ENCODE assay signal across 22 cellular contexts in genomic region chr9:98370976-98371315, GRCh38.
DNase-seq lines count a peak whose midpoint lies in the region; ATAC-seq, FAIRE-seq and TF ChIP-seq lines count a peak whose summit lies in the region.
"Had no signal": no experiment of that assay in that cellular context is flagged by ENCODE, and none has a peak within 500 bp of the region (broad histone marks: within the 10 kb centered on the region; RNA-seq: fewer than 3 reads in every experiment).

No MANE protein-coding gene starts in this region.

- no peak overlapping the region for H3K4me3 Mint-ChIP-seq in H9
- H3K4me3 Mint-ChIP-seq: B cell; CD4-positive, CD25-positive, alpha-beta regulatory T cell; CD8-positive, alpha-beta T cell; HFFc6 had no signal

- ATAC-seq in upper lobe of right lung (no peak), GM18858 (IDR thresholded peaks at IDR 0.05; ENCODE audit: unreplicated experiment) (no peak)
- ATAC-seq: CD8-positive, alpha-beta T cell; GM12878 had no signal

- no peak overlapping the region for H4K8ac ChIP-seq in H9 (replicated peaks; ENCODE audit: insufficient read length, low read depth, low read length)
- peak overlapping the region; percentile 45; the same call in 1 of the 2 replicates for H4K8ac ChIP-seq in H1 (ENCODE audit: extremely low read depth, insufficient read depth, low read length)

- no peak overlapping the region for H3K4me3 ChIP-seq in H1 (ENCODE audit: extremely low read depth in 1 of 4, insufficient read depth in 2 of 4, low read depth in 3 of 4, low read length in 4 of 4)
- H3K4me3 ChIP-seq in upper lobe of right lung, result no peak overlapping the region
- H3K4me3 ChIP-seq: BLaER1, GM12878, GM23248, HAP-1 had no signal

- H3K23ac ChIP-seq in H9 (ENCODE audit: insufficient read length, low read depth, low read length) (no peak overlapping the region), H1 (ENCODE audit: insufficient read length) (no peak overlapping the region)

- H3K4ac ChIP-seq in H9 (ENCODE audit: low read depth, low read length) (no peak overlapping the region), H1 (replicated peaks; ENCODE audit: insufficient read length, low read depth, low read length) (no peak overlapping the region)

- CTCF ChIA-PET in H1 (lab: Charles Lee; ENCODE audit: partially characterized antibody), result interaction anchor here (1.2 kb wide), 1 partner anchor 10 kb away, joined by 3 read pairs; no protein-coding TSS in a partner anchor

- no peaks in the 10 kb centered on the region for H3K79me1 ChIP-seq in H9 (ENCODE audit: insufficient read depth, low read depth, low read length, poor library complexity, severe bottlenecking)
- H3K79me1 ChIP-seq in H1 (ENCODE audit: low read depth, low read length), result no peaks in the 10 kb centered on the region

- H2BK20ac ChIP-seq in H9 (ENCODE audit: low read depth, low read length, poor library complexity, severe bottlenecking), result no peak overlapping the region
- no peak overlapping the region for H2BK20ac ChIP-seq in H1 (ENCODE audit: low read length)

- no peak overlapping the region; the same call in 1 of the 2 replicates for H3K14ac ChIP-seq in H9 (ENCODE audit: insufficient read depth, low read length)
- no peak overlapping the region for H3K14ac ChIP-seq in H1 (ENCODE audit: insufficient read length)

- H4K20me1 ChIP-seq in H9 (ENCODE audit: control insufficient read depth, insufficient read depth, insufficient read length) (no peaks in the 10 kb centered on the region), H1 (replicated peaks in 1 of 2; ENCODE audit: control insufficient read depth in 1 of 2, insufficient read depth in 2 of 2, low read length in 2 of 2) (no peaks in the 10 kb centered on the region)
- H4K20me1 ChIP-seq: BLaER1 had no signal

- H2AK5ac ChIP-seq in H9 (ENCODE audit: insufficient read length, low read length), result no peak overlapping the region
- H2AK5ac ChIP-seq in H1 (ENCODE audit: low read depth, low read length), result no peak overlapping the region

- H3K4me2 ChIP-seq in H9 (ENCODE audit: insufficient read depth, insufficient read length, low read length) (no peak overlapping the region), H1 (ENCODE audit: insufficient read depth in 1 of 2, low read depth in 2 of 2, low read length in 2 of 2) (no peak overlapping the region)
- H3K4me2 ChIP-seq: BLaER1 had no signal

- H2AFZ ChIP-seq in H9 (ENCODE audit: low read length) (no peak overlapping the region), H1 (ENCODE audit: low read length) (no peak overlapping the region)
- H2AFZ ChIP-seq: GM23248 had no signal

- no peak for TF ChIP-seq POLR2A in H1 (IDR thresholded peaks at IDR 0.05; ENCODE audit: control extremely low read depth in 1 of 2, low read depth in 2 of 2, low read length in 2 of 2)

- WGBS in H9 (ENCODE audit: extremely low coverage, insufficient read length, low lambda C conversion rate), result no CpG with 5 or more reads among the region's 4 CpGs
- WGBS in H1 (ENCODE audit: extremely low coverage in 1 of 2, insufficient coverage in 1 of 2, insufficient read length in 1 of 2, insufficient replicate concordance in 2 of 2, low coverage in 1 of 2, low lambda C conversion rate in 2 of 2, missing lambda C conversion rate in 1 of 2), 2 experiments, result 80% methylated on average over 4 of the region's 4 CpGs; no CpG with 5 or more reads in 1 of the 2 experiments

- intact Hi-C loops in upper lobe of right lung (cut with DNase I), result no loop called here

- H3K27ac Mint-ChIP-seq in H9, result peak overlapping the region in 2 of 3 experiments; percentile 41 to 46; a peak in 3 of 7 replicates
- H3K27ac Mint-ChIP-seq: B cell; CD4-positive, CD25-positive, alpha-beta regulatory T cell; CD8-positive, alpha-beta T cell; HFFc6 had no signal

- H2BK15ac ChIP-seq in H9 (ENCODE audit: low read depth, low read length), result no peak overlapping the region
- no peak overlapping the region for H2BK15ac ChIP-seq in H1 (ENCODE audit: low read length)

- no peak overlapping the region for H2BK120ac ChIP-seq in H9 (ENCODE audit: low read depth, low read length, poor library complexity, severe bottlenecking)
- H2BK120ac ChIP-seq in H1 (replicated peaks; ENCODE audit: low read depth, low read length), result no peak overlapping the region

- TF ChIP-seq CTCF in H9 (conservative IDR thresholded peaks at IDR 0.05) (no peak), H1 (IDR thresholded peaks at IDR 0.05; ENCODE audit: control extremely low read depth in 1 of 3, insufficient read depth in 1 of 3, low read depth in 1 of 3, low read length in 3 of 3) (no peak), upper lobe of right lung (IDR thresholded peaks at IDR 0.05) (no peak)

- H3K4me1 ChIP-seq in H9 (ENCODE audit: insufficient read depth, low read length), result peaks cover 3% of the 10 kb centered on the region; the same call in 1 of the 2 replicates
- H3K4me1 ChIP-seq in H1 (replicated peaks in 1 of 4; ENCODE audit: control insufficient read depth in 3 of 4, insufficient read depth in 4 of 4, low read length in 3 of 4), result no peaks in the 10 kb centered on the region; a peak in 2 of 7 replicates
- H3K4me1 ChIP-seq in upper lobe of right lung, result no peaks in the 10 kb centered on the region
- H3K4me1 ChIP-seq: HAP-1 had no signal

- no peak for FAIRE-seq in H1 (lab: Jason Lieb, UNC)
- FAIRE-seq: D721Med, G401.6, GM12878, GM19239 had no signal

- H3K18ac ChIP-seq in H9 (ENCODE audit: insufficient read length, low read depth, low read length) (no peak overlapping the region), H1 (ENCODE audit: extremely low read depth, low read length) (no peak overlapping the region)

- H3K9ac ChIP-seq in H9 (ENCODE audit: extremely low read depth, insufficient read length, low read length), result no peak overlapping the region
- H3K9ac ChIP-seq in H1 (replicated peaks in 1 of 4; ENCODE audit: extremely low read depth in 1 of 4, low read depth in 3 of 4, low read length in 3 of 4), result no peak overlapping the region
- H3K9ac ChIP-seq: BLaER1, GM23248 had no signal

- no peak for TF ChIP-seq RAD21 in H1 (IDR thresholded peaks at IDR 0.05 in 1 of 2, conservative IDR thresholded peaks at IDR 0.05 in 1 of 2; ENCODE audit: low read depth in 2 of 2, low read length in 2 of 2)

- no peak overlapping the region for H2BK12ac ChIP-seq in H9 (ENCODE audit: insufficient read length, low read depth, low read length)
- H2BK12ac ChIP-seq in H1 (ENCODE audit: low read depth, low read length), result no peak overlapping the region

- no peak for TF ChIP-seq EP300 in H1 (IDR thresholded peaks at IDR 0.05; ENCODE audit: borderline replicate concordance in 1 of 2, low read depth in 2 of 2, low read length in 2 of 2)

- H4K5ac ChIP-seq in H9 (ENCODE audit: insufficient read length, low read depth, low read length), result no peak overlapping the region
- no peak overlapping the region for H4K5ac ChIP-seq in H1 (ENCODE audit: insufficient read length, low read depth, low read length)

- H2BK5ac ChIP-seq in H9 (ENCODE audit: insufficient read length, low read length) (no peak overlapping the region), H1 (ENCODE audit: low read depth, low read length) (no peak overlapping the region)

- H3K27me3 Mint-ChIP-seq in H9 (ENCODE audit: low read depth), result no peaks in the 10 kb centered on the region; the same call in 1 of the 2 replicates
- H3K27me3 Mint-ChIP-seq: CD4-positive, CD25-positive, alpha-beta regulatory T cell had no signal

- H3K23me2 ChIP-seq in H9 (ENCODE audit: insufficient read length, low read depth, low read length, poor library complexity, severe bottlenecking) (no peaks in the 10 kb centered on the region), H1 (ENCODE audit: low read depth, low read length) (peaks cover 2% of the 10 kb centered on the region; the same call in 1 of the 2 replicates)

- H3T11ph ChIP-seq in H9 (ENCODE audit: low read length), result no peak overlapping the region

- POLR2A ChIA-PET in H1 (lab: Charles Lee; ENCODE audit: partially characterized antibody), result no interaction called here

- no peaks in the 10 kb centered on the region for H3K36me3 ChIP-seq in H1 (ENCODE audit: control insufficient read depth in 2 of 4, insufficient read depth in 4 of 4, low read length in 3 of 4)
- no peaks in the 10 kb centered on the region for H3K36me3 ChIP-seq in upper lobe of right lung
- H3K36me3 ChIP-seq: BLaER1, HAP-1 had no signal

- H3K56ac ChIP-seq in H9 (ENCODE audit: insufficient read length, low read depth, low read length) (no peak overlapping the region), H1 (replicated peaks; ENCODE audit: insufficient read length, low read depth, low read length) (no peak overlapping the region)

- H4K91ac ChIP-seq in H9 (ENCODE audit: insufficient read length, low read depth, low read length) (no peak overlapping the region), H1 (replicated peaks; ENCODE audit: insufficient read length, low read length) (no peak overlapping the region)

- H3K9me3 ChIP-seq in H9 (ENCODE audit: control insufficient read depth, low read depth, low read length) (peaks cover 1% of the 10 kb centered on the region), H1 (ENCODE audit: insufficient read depth in 2 of 2, low read depth in 1 of 2, low read length in 1 of 2) (peaks cover 1 to 8% of the 10 kb centered on the region in 2 experiments; a peak in 3 of 4 replicates), upper lobe of right lung (peaks cover 4% of the 10 kb centered on the region)
- H3K9me3 ChIP-seq: Caco-2, HAP-1 had no signal

- peaks cover 5 to 8% of the 10 kb centered on the region in 2 experiments; a peak in 4 of 5 replicates for H3K9me3 Mint-ChIP-seq in H9

- peak; percentile 10 for DNase-seq in D341Med (ENCODE audit: low spot score)
- DNase-seq in H9, result no peak
- no peak for DNase-seq in H1 (ENCODE audit: low read depth in 1 of 2, low spot score in 2 of 2)
- DNase-seq in upper lobe of right lung, result peak; percentile 42
- DNase-seq in iPS-NIHi11 (ENCODE audit: low spot score), result no peak
- no peak for DNase-seq in iPS-NIHi7 (ENCODE audit: extremely low spot score)
- DNase-seq: Caco-2; CD4-positive, CD25-positive, alpha-beta regulatory T cell; CD8-positive, alpha-beta T cell; DMS53; DMS79 treated with DMSO at 0.1 percent for 48 hours; GM23248; HFFc6 had no signal

- H3K27ac ChIP-seq in H9 (ENCODE audit: insufficient read length, low read depth, low read length) (no peak overlapping the region), H1 (ENCODE audit: low read depth, low read length) (no peak overlapping the region), upper lobe of right lung (no peak overlapping the region)
- H3K27ac ChIP-seq: BLaER1, C4-2B, GM23248 had no signal

- peaks cover 0 to 2% (median under 1%) of the 10 kb centered on the region in 3 experiments; a peak in 2 of 7 replicates for H3K36me3 Mint-ChIP-seq in H9 (ENCODE audit: insufficient read depth in 1 of 3, low read depth in 3 of 3)
- H3K36me3 Mint-ChIP-seq: CD4-positive, CD25-positive, alpha-beta regulatory T cell; CD8-positive, alpha-beta T cell had no signal

- H3K27me3 ChIP-seq in H9 (ENCODE audit: insufficient read depth, low read length) (no peaks in the 10 kb centered on the region), H1 (replicated peaks in 1 of 4; ENCODE audit: control insufficient read depth in 3 of 4, extremely low read depth in 1 of 4, insufficient read depth in 3 of 4, low read length in 3 of 4) (no peaks in the 10 kb centered on the region), upper lobe of right lung (no peaks in the 10 kb centered on the region)
- H3K27me3 ChIP-seq: BLaER1 had no signal

- H3K79me2 ChIP-seq in H9 (ENCODE audit: insufficient read depth, low read length) (no peaks in the 10 kb centered on the region), H1 (ENCODE audit: control insufficient read depth in 1 of 2, insufficient read depth in 2 of 2, low read length in 2 of 2) (no peaks in the 10 kb centered on the region)

- peaks cover 6 to 9% of the 10 kb centered on the region in 2 experiments for H3K4me1 Mint-ChIP-seq in H9

Comparison
In these comparisons a context has a peak if more than half of its experiments do, and no peak if none do; other contexts are left out.
1. DNase-seq: peak in D341Med (single experiment) and upper lobe of right lung (single experiment); none in H9 (single experiment), H1 (0 of 2), iPS-NIHi11 (single experiment) and iPS-NIHi7 (single experiment).